In genomic region chr2:222655748-222656543, GRCh38 we compare ENCODE assay signal across 1 cellular context.
A peak's percentile ranks its signal among the peaks of the same experiment; 100 is the strongest.
TF ChIP-seq lines count a peak whose summit lies in the region.

Gene FARSB, minus strand, starts transcription at chr2:222656092. Its CDS starts 19 bp downstream, at chr2:222656073.

TF ChIP-seq in HepG2, 621 proteins besides CTCF, POLR2A, EP300 and RAD21 (continued from another document and continues in another):
- TF ChIP-seq ARID4A (CRISPR knock-in tag; IDR thresholded peaks at IDR 0.05; ENCODE audit: borderline replicate concordance) (peak; percentile 100), MXD4 (CRISPR knock-in tag; IDR thresholded peaks at IDR 0.05) (peak; percentile 99), KLF12 (CRISPR knock-in tag; IDR thresholded peaks at IDR 0.05; ENCODE audit: borderline replicate concordance) (0 out of 2 replicates have a peak, but pooled peaks have one; percentile 31), ZC3H13 (CRISPR knock-in tag; IDR thresholded peaks at IDR 0.05) (no peak; the same call in 1 of the 2 replicates), USF2 (IDR thresholded peaks at IDR 0.05; ENCODE audit: low read depth, low read length) (no peak), USF2 (CRISPR knock-in tag; IDR thresholded peaks at IDR 0.05; ENCODE audit: borderline replicate concordance) (no peak), IRX3 (CRISPR knock-in tag; IDR thresholded peaks at IDR 0.05; ENCODE audit: borderline replicate concordance, low read depth) (peak; percentile 67; the same call in 1 of the 2 replicates), ZNF841 (CRISPR knock-in tag; IDR thresholded peaks at IDR 0.05; ENCODE audit: borderline replicate concordance) (no peak), KLF9 (CRISPR knock-in tag; IDR thresholded peaks at IDR 0.05; ENCODE audit: low read depth) (no peak; the same call in none of the 2 replicates), SIX1 (CRISPR knock-in tag; IDR thresholded peaks at IDR 0.05; ENCODE audit: borderline replicate concordance) (0 out of 2 replicates have a peak, but pooled peaks have one; percentile 56), ATF7-NPFF (CRISPR knock-in tag; IDR thresholded peaks at IDR 0.05; ENCODE audit: low read depth) (peak; percentile 74), FOXJ3 (CRISPR knock-in tag; IDR thresholded peaks at IDR 0.05; ENCODE audit: borderline replicate concordance) (0 out of 2 replicates have a peak, but pooled peaks have one; percentile 39), JUN (CRISPR knock-in tag; IDR thresholded peaks at IDR 0.05) (0 out of 2 replicates have a peak, but pooled peaks have one; percentile 39), ZSCAN31 (CRISPR knock-in tag; IDR thresholded peaks at IDR 0.05; ENCODE audit: low read depth) (peak; percentile 90), ZNF337 (CRISPR knock-in tag; IDR thresholded peaks at IDR 0.05; ENCODE audit: borderline replicate concordance, low read depth) (peak; percentile 67; the same call in 1 of the 2 replicates), CBX1 (IDR thresholded peaks at IDR 0.05; ENCODE audit: low read depth) (no peak), ZHX1 (CRISPR knock-in tag; IDR thresholded peaks at IDR 0.05; ENCODE audit: low read depth) (0 out of 2 replicates have a peak, but pooled peaks have one; percentile 52), PAWR (CRISPR knock-in tag; IDR thresholded peaks at IDR 0.05; ENCODE audit: borderline replicate concordance) (no peak), RARA (CRISPR knock-in tag; IDR thresholded peaks at IDR 0.05) (no peak), ZNF792 (CRISPR knock-in tag; IDR thresholded peaks at IDR 0.05) (no peak; the same call in 1 of the 2 replicates), RBAK (CRISPR knock-in tag; IDR thresholded peaks at IDR 0.05) (no peak), TCF7 (IDR thresholded peaks at IDR 0.05; ENCODE audit: low read depth) (no peak), NONO (IDR thresholded peaks at IDR 0.05) (no peak), NONO (CRISPR knock-in tag; conservative IDR thresholded peaks at IDR 0.05) (peak; percentile 63), ZNF124 (CRISPR knock-in tag; IDR thresholded peaks at IDR 0.05) (no peak), ZNF564 (CRISPR knock-in tag; IDR thresholded peaks at IDR 0.05) (no peak; the same call in 1 of the 2 replicates), ARID2 (CRISPR knock-in tag; IDR thresholded peaks at IDR 0.05; ENCODE audit: borderline replicate concordance) (peak; percentile 63; the same call in 1 of the 2 replicates), SNAI1 (CRISPR knock-in tag; IDR thresholded peaks at IDR 0.05; ENCODE audit: borderline replicate concordance) (peak; percentile 90), NFE2 (CRISPR knock-in tag; IDR thresholded peaks at IDR 0.05) (no peak), MIER2 (CRISPR knock-in tag; IDR thresholded peaks at IDR 0.05) (0 out of 2 replicates have a peak, but pooled peaks have one; percentile 25), NFATC3 (CRISPR knock-in tag; IDR thresholded peaks at IDR 0.05) (no peak; the same call in 1 of the 2 replicates), SSRP1 (CRISPR knock-in tag; IDR thresholded peaks at IDR 0.05) (peak; percentile 61; the same call in 1 of the 2 replicates), ZFP41 (CRISPR knock-in tag; IDR thresholded peaks at IDR 0.05; ENCODE audit: borderline replicate concordance) (peak; percentile 72; the same call in 1 of the 2 replicates)
- TF ChIP-seq, protein P1, sequence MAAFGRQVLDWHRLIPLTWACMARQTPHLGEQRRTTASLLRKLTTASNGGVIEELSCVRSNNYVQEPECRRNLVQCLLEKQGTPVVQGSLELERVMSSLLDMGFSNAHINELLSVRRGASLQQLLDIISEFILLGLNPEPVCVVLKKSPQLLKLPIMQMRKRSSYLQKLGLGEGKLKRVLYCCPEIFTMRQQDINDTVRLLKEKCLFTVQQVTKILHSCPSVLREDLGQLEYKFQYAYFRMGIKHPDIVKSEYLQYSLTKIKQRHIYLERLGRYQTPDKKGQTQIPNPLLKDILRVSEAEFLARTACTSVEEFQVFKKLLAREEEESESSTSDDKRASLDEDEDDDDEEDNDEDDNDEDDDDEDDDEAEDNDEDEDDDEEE (CRISPR knock-in tag; IDR thresholded peaks at IDR 0.05) = no peak
- TF ChIP-seq, protein P2, sequence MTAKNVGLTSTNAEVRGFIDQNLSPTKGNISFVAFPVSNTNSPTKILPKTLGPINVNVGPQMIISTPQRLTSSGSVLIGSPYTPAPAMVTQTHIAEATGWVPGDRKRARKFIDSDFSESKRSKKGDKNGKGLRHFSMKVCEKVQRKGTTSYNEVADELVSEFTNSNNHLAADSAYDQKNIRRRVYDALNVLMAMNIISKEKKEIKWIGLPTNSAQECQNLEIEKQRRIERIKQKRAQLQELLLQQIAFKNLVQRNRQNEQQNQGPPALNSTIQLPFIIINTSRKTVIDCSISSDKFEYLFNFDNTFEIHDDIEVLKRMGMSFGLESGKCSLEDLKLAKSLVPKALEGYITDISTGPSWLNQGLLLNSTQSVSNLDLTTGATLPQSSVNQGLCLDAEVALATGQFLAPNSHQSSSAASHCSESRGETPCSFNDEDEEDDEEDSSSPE (CRISPR knock-in tag; IDR thresholded peaks at IDR 0.05) = peak; percentile 71; the same call in 1 of the 2 replicates
- TF ChIP-seq, protein P3, sequence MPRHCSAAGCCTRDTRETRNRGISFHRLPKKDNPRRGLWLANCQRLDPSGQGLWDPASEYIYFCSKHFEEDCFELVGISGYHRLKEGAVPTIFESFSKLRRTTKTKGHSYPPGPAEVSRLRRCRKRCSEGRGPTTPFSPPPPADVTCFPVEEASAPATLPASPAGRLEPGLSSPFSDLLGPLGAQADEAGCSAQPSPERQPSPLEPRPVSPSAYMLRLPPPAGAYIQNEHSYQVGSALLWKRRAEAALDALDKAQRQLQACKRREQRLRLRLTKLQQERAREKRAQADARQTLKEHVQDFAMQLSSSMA (CRISPR knock-in tag; IDR thresholded peaks at IDR 0.05) = no peak
- TF ChIP-seq, protein P4, sequence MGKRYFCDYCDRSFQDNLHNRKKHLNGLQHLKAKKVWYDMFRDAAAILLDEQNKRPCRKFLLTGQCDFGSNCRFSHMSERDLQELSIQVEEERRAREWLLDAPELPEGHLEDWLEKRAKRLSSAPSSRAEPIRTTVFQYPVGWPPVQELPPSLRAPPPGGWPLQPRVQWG (CRISPR knock-in tag; IDR thresholded peaks at IDR 0.05; ENCODE audit: borderline replicate concordance, low read depth) = no peak
- TF ChIP-seq, protein P5, sequence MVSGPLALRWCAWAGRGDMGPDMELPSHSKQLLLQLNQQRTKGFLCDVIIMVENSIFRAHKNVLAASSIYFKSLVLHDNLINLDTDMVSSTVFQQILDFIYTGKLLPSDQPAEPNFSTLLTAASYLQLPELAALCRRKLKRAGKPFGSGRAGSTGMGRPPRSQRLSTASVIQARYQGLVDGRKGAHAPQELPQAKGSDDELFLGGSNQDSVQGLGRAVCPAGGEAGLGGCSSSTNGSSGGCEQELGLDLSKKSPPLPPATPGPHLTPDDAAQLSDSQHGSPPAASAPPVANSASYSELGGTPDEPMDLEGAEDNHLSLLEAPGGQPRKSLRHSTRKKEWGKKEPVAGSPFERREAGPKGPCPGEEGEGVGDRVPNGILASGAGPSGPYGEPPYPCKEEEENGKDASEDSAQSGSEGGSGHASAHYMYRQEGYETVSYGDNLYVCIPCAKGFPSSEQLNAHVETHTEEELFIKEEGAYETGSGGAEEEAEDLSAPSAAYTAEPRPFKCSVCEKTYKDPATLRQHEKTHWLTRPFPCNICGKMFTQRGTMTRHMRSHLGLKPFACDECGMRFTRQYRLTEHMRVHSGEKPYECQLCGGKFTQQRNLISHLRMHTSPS (CRISPR knock-in tag; IDR thresholded peaks at IDR 0.05; ENCODE audit: low read depth) = peak; percentile 78
- TF ChIP-seq, protein P6, sequence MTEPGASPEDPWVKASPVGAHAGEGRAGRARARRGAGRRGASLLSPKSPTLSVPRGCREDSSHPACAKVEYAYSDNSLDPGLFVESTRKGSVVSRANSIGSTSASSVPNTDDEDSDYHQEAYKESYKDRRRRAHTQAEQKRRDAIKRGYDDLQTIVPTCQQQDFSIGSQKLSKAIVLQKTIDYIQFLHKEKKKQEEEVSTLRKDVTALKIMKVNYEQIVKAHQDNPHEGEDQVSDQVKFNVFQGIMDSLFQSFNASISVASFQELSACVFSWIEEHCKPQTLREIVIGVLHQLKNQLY (CRISPR knock-in tag; IDR thresholded peaks at IDR 0.05) = 0 out of 2 replicates have a peak, but pooled peaks have one; percentile 54
